ENCODE assay signal across 12 cellular contexts in the genomic region with DNA sequence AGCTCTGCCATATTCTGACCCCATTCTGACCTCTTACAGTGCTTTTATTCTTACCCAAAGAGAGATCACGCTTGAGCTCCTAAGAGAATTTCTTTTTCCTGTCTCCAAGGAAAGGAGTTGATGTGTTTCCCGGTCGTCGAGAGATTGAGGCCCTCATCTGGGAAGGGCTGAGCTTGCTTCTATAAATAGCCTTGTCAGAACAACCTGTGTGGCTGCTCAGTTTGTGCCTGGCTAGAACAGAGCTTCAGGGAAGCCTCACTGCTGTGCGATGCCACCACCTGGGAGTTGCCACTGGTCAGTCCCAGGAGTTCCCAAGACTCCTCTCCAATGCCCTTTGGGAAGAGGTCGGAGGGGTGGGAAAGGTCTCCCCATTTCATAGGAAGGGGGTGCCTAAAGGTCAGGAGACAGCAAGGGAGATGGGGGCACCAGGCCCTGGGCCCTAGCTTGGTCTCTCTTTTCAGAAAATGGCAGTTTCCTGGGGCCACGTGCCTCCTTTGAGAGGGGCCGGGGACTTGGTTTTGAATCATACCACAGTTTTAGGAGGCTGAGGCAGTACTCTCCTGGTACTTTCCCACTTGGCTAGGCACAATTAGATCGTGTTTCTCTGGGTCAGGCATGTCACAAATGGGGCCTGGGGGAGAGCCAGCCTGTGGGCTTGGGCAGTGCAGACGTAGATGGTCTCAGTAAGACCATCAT. TPM values are rescaled to one million over a fixed set of nuclear protein-coding genes. Genes with fewer than 3 reads are reported as not detected.
A peak's percentile ranks its signal among the peaks of the same experiment; 100 is the strongest.
DNase-seq lines count a peak whose midpoint lies in the region; ATAC-seq and TF ChIP-seq lines count a peak whose summit lies in the region.
"Had no signal": no experiment of that assay in that cellular context is flagged by ENCODE, and none has a peak within 500 bp of the region (broad histone marks: within the 10 kb centered on the region; RNA-seq: fewer than 3 reads in every experiment).

No MANE protein-coding gene starts in this region.

- H3K4me3 ChIP-seq in GM12875 (ENCODE audit: low read depth, low read length) (peak overlapping the region; percentile 96), OCI-LY3 (ENCODE audit: low read length) (peak overlapping the region; percentile 84), esophagus squamous epithelium (peak overlapping the region in 3 of 4 donors; percentile 48 to 65 (median 60)), retinal pigment epithelial cell (ENCODE audit: low read length) (no peak overlapping the region), foreskin fibroblast (ENCODE audit: low read depth in 1 of 2, low read length in 2 of 2) (no peak overlapping the region)
- H3K4me3 ChIP-seq: HAP-1 had no signal

- H3K4me1 ChIP-seq in OCI-LY3 (ENCODE audit: low read length) (peaks cover 62% of the 10 kb centered on the region), esophagus squamous epithelium (peaks cover 19 to 74% (median 35%) of the 10 kb centered on the region in 3 donors)

- TF ChIP-seq POLR2A in esophagus squamous epithelium (IDR thresholded peaks at IDR 0.05) = no peak

- H3K79me2 ChIP-seq in OCI-LY3 (ENCODE audit: low read length) = peaks cover 83% of the 10 kb centered on the region

- H4K20me1 ChIP-seq in OCI-LY3 (ENCODE audit: insufficient read depth, low read length) = peaks cover 32% of the 10 kb centered on the region

- H3K27ac ChIP-seq in OCI-LY3 (ENCODE audit: low read length) = peak overlapping the region; percentile 88
- peak overlapping the region; percentile 11 to 71 (median 38) for H3K27ac ChIP-seq in esophagus squamous epithelium

- H3K36me3 ChIP-seq in OCI-LY3 (replicated peaks; ENCODE audit: low read depth, low read length) (peaks cover 43% of the 10 kb centered on the region), esophagus squamous epithelium (peaks cover 0 to 36% (median 5%) of the 10 kb centered on the region in 3 donors)
- H3K36me3 ChIP-seq: HAP-1 had no signal

- no peaks in the 10 kb centered on the region for H3K27me3 ChIP-seq in OCI-LY3 (ENCODE audit: low read depth, low read length)
- no peaks in the 10 kb centered on the region for H3K27me3 ChIP-seq in esophagus squamous epithelium

- ATAC-seq in GM21390 (IDR thresholded peaks at IDR 0.05; ENCODE audit: unreplicated experiment) = no peak
- ATAC-seq: sciatic nerve had no signal

- TF ChIP-seq CTCF in GM12875 (IDR thresholded peaks at IDR 0.05; ENCODE audit: borderline replicate concordance, insufficient read depth, low read depth, low read length) (no peak), OCI-LY3 (IDR thresholded peaks at IDR 0.05; ENCODE audit: low read depth, low read length) (no peak), esophagus squamous epithelium (IDR thresholded peaks at IDR 0.05) (no peak), retinal pigment epithelial cell (conservative IDR thresholded peaks at IDR 0.05; ENCODE audit: low read depth, low read length) (no peak), foreskin fibroblast (IDR thresholded peaks at IDR 0.05; ENCODE audit: low read depth, low read length) (no peak)

- DNase-seq in esophagus squamous epithelium (lab: John Stamatoyannopoulos, UW) (no peak), retinal pigment epithelial cell (ENCODE audit: low read depth) (peak; percentile 35), DMS53 (lab: John Stamatoyannopoulos, UW) (no peak), foreskin fibroblast (no peak)
- DNase-seq in activated CD4-positive, CD25-positive, alpha-beta regulatory T cell treated with anti-CD3 and anti-CD28 coated beads, Interleukin-2, amount 50 U/mL, for 72 hours = no peak
- DNase-seq: IMR-90, SHP77 treated with DMSO at 0.1 percent for 48 hours had no signal

- WGBS in esophagus squamous epithelium, 2 donors = 62 to 68% methylated on average over 5 to 8 of the region's 10 CpGs

- peak overlapping the region; percentile 98 for H3K9ac ChIP-seq in OCI-LY3 (ENCODE audit: low read length)

- H2AFZ ChIP-seq in OCI-LY3 (ENCODE audit: low read depth, low read length) = no peak overlapping the region

- H3K4me2 ChIP-seq in OCI-LY3 (ENCODE audit: low read length) = peak overlapping the region; percentile 88

- no peaks in the 10 kb centered on the region for H3K9me3 ChIP-seq in OCI-LY3 (ENCODE audit: insufficient read depth, low read length)
- H3K9me3 ChIP-seq in esophagus squamous epithelium = no peaks in the 10 kb centered on the region
- H3K9me3 ChIP-seq: HAP-1 had no signal

- intact Hi-C loops in esophagus squamous epithelium (cut with DNase I) = no loop called here

RNA-seq across cellular contexts. Expression of gene EIF2D, which starts 52.1 kb away (rescaled TPM):
- total RNA-seq in esophagus squamous epithelium = 10 to 100 TPM; 26.8 to 54.4 (median 42.2) TPM

RNA-seq across cellular contexts. Expression of gene RASSF5, which starts 52.8 kb away (rescaled TPM):
- 10 to 100 TPM; 29.2 to 85.3 (median 35.1) TPM for total RNA-seq in esophagus squamous epithelium

Comparison
In these comparisons a context has a peak if more than half of its experiments do, and no peak if none do; other contexts are left out.
1. H3K4me3 ChIP-seq: peak in GM12875 (single experiment), OCI-LY3 (single experiment) and esophagus squamous epithelium (3 of 4); none in retinal pigment epithelial cell (single experiment) and foreskin fibroblast (0 of 2).